9 cellular contexts compared by ENCODE assay signal in the genomic region with DNA sequence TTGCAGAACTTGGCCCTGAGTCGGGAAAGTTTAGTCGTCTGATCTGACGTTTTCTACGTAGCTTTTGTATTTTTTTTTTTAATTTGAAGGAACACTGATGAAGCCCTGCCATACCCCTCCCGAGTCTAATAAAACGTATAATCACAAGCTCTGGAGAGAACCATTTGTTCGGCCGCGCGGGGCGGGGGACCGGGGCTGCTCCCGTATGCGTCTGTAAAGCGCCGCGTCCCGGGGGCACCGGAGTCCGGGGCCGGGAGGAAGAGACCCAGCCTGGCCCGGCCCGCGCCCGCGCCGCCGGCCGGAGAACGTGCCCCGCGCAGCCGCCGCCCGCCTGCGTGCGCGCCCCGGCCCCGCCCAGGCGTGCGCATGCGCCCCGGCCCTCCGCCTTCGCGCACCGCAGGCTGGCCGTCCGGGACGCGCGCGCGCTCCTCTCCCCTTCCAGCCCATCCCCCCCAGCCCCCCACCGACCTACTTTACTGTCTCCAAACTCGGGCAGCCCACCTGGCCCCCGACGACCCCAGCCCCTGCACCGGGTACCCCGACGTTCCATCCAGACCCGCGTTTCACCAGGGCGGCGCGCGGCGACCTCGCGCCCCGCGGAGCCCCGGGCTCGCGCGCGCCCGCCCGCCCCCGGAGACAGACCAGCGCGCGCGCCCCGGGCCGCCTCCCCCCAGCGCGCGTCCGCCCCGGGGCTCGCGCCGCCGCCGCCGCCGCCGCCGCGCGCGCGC.
A peak's percentile ranks its signal among the peaks of the same experiment; 100 is the strongest.
DNase-seq lines count a peak whose midpoint lies in the region; ATAC-seq, FAIRE-seq and TF ChIP-seq lines count a peak whose summit lies in the region.
"Had no signal": no experiment of that assay in that cellular context is flagged by ENCODE, and none has a peak within 500 bp of the region (broad histone marks: within the 10 kb centered on the region; RNA-seq: fewer than 3 reads in every experiment).

No MANE protein-coding gene starts in this region.

- peaks cover 30% of the 10 kb centered on the region for H3K36me3 Mint-ChIP-seq in nephron (ENCODE audit: low read depth)

- peak overlapping the region; percentile 97 to 99 (median 99) for H3K27ac Mint-ChIP-seq in nephron

- no peak for TF ChIP-seq CTCF in C4-2B (conservative IDR thresholded peaks at IDR 0.05)
- TF ChIP-seq CTCF in fibroblast of pulmonary artery (IDR thresholded peaks at IDR 0.05; ENCODE audit: low read length, missing control alignments) = no peak
- no peak for TF ChIP-seq CTCF in nephron (IDR thresholded peaks at IDR 0.05; ENCODE audit: unreplicated experiment in 3 of 3)

- H3K9me3 Mint-ChIP-seq in nephron = no peaks in the 10 kb centered on the region

- ATAC-seq in GM19351 (IDR thresholded peaks at IDR 0.05; ENCODE audit: unreplicated experiment) = peak; percentile 45

- DNase-seq in HTR-8/SVneo (ENCODE audit: insufficient read length, low spot score) (peak; percentile 90), RKO (ENCODE audit: low spot score) (peak; percentile 71), fibroblast of pulmonary artery (ENCODE audit: low read depth) (peak; percentile 75), stromal cell of bone marrow (ENCODE audit: low read depth) (peak; percentile 40)
- peak; percentile 74 for DNase-seq in activated effector memory CD4-positive, alpha-beta T cell treated with Interleukin-2 at 50 U/mL for 16 hours

- peak overlapping the region; percentile 74 for H3K4me3 ChIP-seq in fibroblast of pulmonary artery (replicated peaks; ENCODE audit: low read depth, low read length)

- H3K4me3 Mint-ChIP-seq in nephron = peak overlapping the region; percentile 94 to 99 (median 98)

- peaks cover 6% of the 10 kb centered on the region for H3K4me1 Mint-ChIP-seq in nephron

- peak overlapping the region; percentile 97 for H3K27ac ChIP-seq in C4-2B

- peak; percentile 66 for FAIRE-seq in HTR-8/SVneo (lab: Jason Lieb, UNC)
- FAIRE-seq: colon had no signal

- no peaks in the 10 kb centered on the region for H3K27me3 Mint-ChIP-seq in nephron (ENCODE audit: low read depth)

Comparison
In these comparisons a context has a peak if more than half of its experiments do, and no peak if none do; other contexts are left out.
1. Peak in every context shown above with its lines: DNase-seq, ATAC-seq, H3K4me3 ChIP-seq and H3K27ac ChIP-seq.
2. DNase-seq: peak in every context shown above with its lines; median percentile 90 in HTR-8/SVneo; 75 in fibroblast of pulmonary artery; 74 in activated effector memory CD4-positive, alpha-beta T cell treated with Interleukin-2 at 50 U/mL for 16 hours; 71 in RKO; 40 in stromal cell of bone marrow.